ENCODE assay signal across 2 cellular contexts in genomic region chr11:3395468-3395867, GRCh38.
A peak's percentile ranks its signal among the peaks of the same experiment; 100 is the strongest.
TF ChIP-seq lines count a peak whose summit lies in the region.

No MANE protein-coding gene starts in this region.

TF ChIP-seq in K562, 482 proteins besides CTCF, POLR2A, EP300 and RAD21:
- 0 out of 2 replicates have a peak, but pooled peaks have one; percentile 33 for TF ChIP-seq ZNF592 (IDR thresholded peaks at IDR 0.05)

TF ChIP-seq in H1, 55 proteins besides CTCF, POLR2A, EP300 and RAD21:
- TF ChIP-seq POLR2AphosphoS5 (IDR thresholded peaks at IDR 0.05; ENCODE audit: low read depth, low read length), result peak; percentile 69; the same call in 1 of the 2 replicates
